In genomic region chr2:36482576-36483214, GRCh38 we compare ENCODE assay signal across 16 cellular contexts.
DNase-seq lines count a peak whose midpoint lies in the region; ATAC-seq and TF ChIP-seq lines count a peak whose summit lies in the region.
"Had no signal": no experiment of that assay in that cellular context is flagged by ENCODE, and none has a peak within 500 bp of the region (broad histone marks: within the 10 kb centered on the region; RNA-seq: fewer than 3 reads in every experiment).

No MANE protein-coding gene starts in this region.

- ATAC-seq in HG03097 (IDR thresholded peaks at IDR 0.05; ENCODE audit: low FRiP score, unreplicated experiment): no peak
- ATAC-seq: stimulated activated naive CD8-positive, alpha-beta T cell treated with anti-CD3 and anti-CD28 coated beads, Interleukin-15, amount 100 ng/mL, for 72 hours had no signal

- TF ChIP-seq CTCF in astrocyte of the cerebellum (IDR thresholded peaks at IDR 0.05; ENCODE audit: low read depth, low read length, missing control alignments): no peak

- peaks cover 18 to 30% of the 10 kb centered on the region in 2 donors for H3K36me3 ChIP-seq in neuronal stem cell (replicated peaks in 1 of 2; ENCODE audit: control insufficient read depth in 2 of 2, insufficient read depth in 2 of 2, low read length in 2 of 2)

- DNase-seq in A172 (ENCODE audit: low spot score) (peak; percentile 49), HCEC 1CT (peak; percentile 81), astrocyte of the cerebellum (ENCODE audit: low read depth) (peak; percentile 67), left kidney (ENCODE audit: low read depth, low spot score) (peak; percentile 43), neuronal stem cell (ENCODE audit: low spot score) (no peak), Ammon's horn (ENCODE audit: low spot score) (no peak)
- DNase-seq in stimulated activated naive CD4-positive, alpha-beta T cell (lab: John Stamatoyannopoulos, UW): no peak
- DNase-seq: activated CD4-positive, alpha-beta T cell treated with anti-CD3 and anti-CD28 coated beads, Interleukin-2, amount 10 ng/mL, durations not matched to agents 24 days and 14 days; activated naive CD4-positive, alpha-beta T cell treated with anti-CD3 and anti-CD28 coated beads for 36 hours; effector memory CD4-positive, alpha-beta T cell; H9; NCI-H526 treated with DMSO at 0.1 percent for 48 hours; stimulated activated CD4-positive, alpha-beta T cell treated with anti-CD3 and anti-CD28 coated beads, Interleukin-2, amount 100 ng/mL, for 24 hours; stimulated activated naive CD8-positive, alpha-beta T cell treated with anti-CD3 and anti-CD28 coated beads, Interleukin-15, amount 100 ng/mL, for 72 hours had no signal

- H3K4me1 ChIP-seq in neuronal stem cell (ENCODE audit: control insufficient read depth in 2 of 2, insufficient read depth in 1 of 2, low read depth in 1 of 2, low read length in 2 of 2): no peaks in the 10 kb centered on the region

- H2BK15ac ChIP-seq in neuronal stem cell (ENCODE audit: low read length): no peak overlapping the region

- no peak overlapping the region for H3K4ac ChIP-seq in neuronal stem cell (ENCODE audit: low read length)

- H3K9ac ChIP-seq in neuronal stem cell (ENCODE audit: low read depth, low read length, poor library complexity): no peak overlapping the region

- H3K27ac ChIP-seq in neuronal stem cell (replicated peaks; ENCODE audit: low read length): no peak overlapping the region
- H3K27ac ChIP-seq: C4-2B had no signal

- no peak overlapping the region for H2AFZ ChIP-seq in neuronal stem cell (ENCODE audit: low read length)

- H2BK12ac ChIP-seq in neuronal stem cell (ENCODE audit: low read length): no peak overlapping the region

- no peak overlapping the region for H2AK5ac ChIP-seq in neuronal stem cell (ENCODE audit: low read depth, low read length)

- H3K23ac ChIP-seq in neuronal stem cell (ENCODE audit: low read depth, low read length, poor library complexity): no peak overlapping the region

- H3K4me3 ChIP-seq in astrocyte of the cerebellum (ENCODE audit: low read depth, low read length) (no peak overlapping the region), neuronal stem cell (ENCODE audit: low read length in 2 of 2) (no peak overlapping the region)

- in situ Hi-C loops in astrocyte of the cerebellum (cut with HindIII; ENCODE audit: low sequenced_read_pairs): no loop called here

- no CpG with 5 or more reads among the region's 4 CpGs for WGBS in neuronal stem cell (ENCODE audit: extremely low coverage in 2 of 2, insufficient read length in 2 of 2, insufficient replicate concordance in 1 of 2), 2 donors

- H3K18ac ChIP-seq in neuronal stem cell (ENCODE audit: low read length): no peak overlapping the region

- no peak overlapping the region for H2BK120ac ChIP-seq in neuronal stem cell (ENCODE audit: low read depth, low read length)

- H3K14ac ChIP-seq in neuronal stem cell (ENCODE audit: low read length): no peak overlapping the region

- no peaks in the 10 kb centered on the region for H3K79me1 ChIP-seq in neuronal stem cell (ENCODE audit: low read depth, low read length)

- H3K9me3 ChIP-seq in neuronal stem cell (replicated peaks in 1 of 2; ENCODE audit: control insufficient read depth in 2 of 2, insufficient read depth in 1 of 2, low read depth in 1 of 2, low read length in 2 of 2): no peaks in the 10 kb centered on the region

- no peak overlapping the region for H2BK5ac ChIP-seq in neuronal stem cell (ENCODE audit: low read length)

- no peak overlapping the region for H4K8ac ChIP-seq in neuronal stem cell (ENCODE audit: low read depth, low read length)

- H3K4me2 ChIP-seq in neuronal stem cell (ENCODE audit: insufficient read depth, low read length, poor library complexity, severe bottlenecking): no peak overlapping the region

- no peaks in the 10 kb centered on the region for H3K27me3 ChIP-seq in neuronal stem cell (ENCODE audit: control insufficient read depth in 3 of 3, insufficient read depth in 3 of 3, low read depth in 1 of 3, low read length in 3 of 3)

- H4K91ac ChIP-seq in neuronal stem cell (ENCODE audit: low read depth, low read length, poor library complexity): no peak overlapping the region

Comparison
In these comparisons a context has a peak if more than half of its experiments do, and no peak if none do; other contexts are left out.
1. DNase-seq: peak in A172 (single experiment), HCEC 1CT (single experiment), astrocyte of the cerebellum (single experiment) and left kidney (single experiment); none in neuronal stem cell (single experiment), stimulated activated naive CD4-positive, alpha-beta T cell (0 of 6) and Ammon's horn (single experiment).